In the genomic region with DNA sequence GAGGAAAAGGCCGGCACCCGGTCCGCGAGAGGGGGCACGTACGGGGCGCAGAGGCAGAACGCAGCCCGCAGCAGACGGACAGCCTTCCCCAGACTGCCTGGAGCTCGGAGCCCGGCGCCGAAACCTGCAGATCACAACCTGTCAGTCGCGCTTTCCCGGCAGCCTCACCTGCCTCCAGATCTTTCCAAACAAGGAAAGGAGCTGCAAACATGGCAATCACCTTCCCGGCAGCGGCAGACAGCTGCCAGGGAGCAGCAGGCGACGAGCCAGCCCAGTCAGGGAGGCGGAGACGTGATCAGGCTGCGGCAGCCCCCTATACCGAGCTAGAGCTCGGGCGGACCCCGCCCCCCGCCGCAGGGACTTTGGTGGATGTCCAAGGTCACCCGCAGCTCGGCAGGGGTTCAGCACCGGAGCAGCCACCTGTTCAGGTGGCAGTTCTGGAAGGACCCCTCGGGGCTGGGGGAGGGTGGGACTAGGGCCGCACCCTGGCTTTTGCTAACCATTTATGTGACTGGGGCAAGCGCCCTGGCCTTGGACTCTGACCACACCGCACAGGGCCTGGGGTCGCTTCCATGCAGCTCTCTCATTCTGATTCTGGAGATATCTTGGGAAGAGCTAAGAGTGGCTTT, we compare ENCODE assay signal across 7 cellular contexts.
DNase-seq lines count a peak whose midpoint lies in the region; FAIRE-seq and TF ChIP-seq lines count a peak whose summit lies in the region.

No MANE protein-coding gene starts in this region.

- H4K20me1 ChIP-seq in keratinocyte (ENCODE audit: control insufficient read depth, extremely low read depth, insufficient read depth, low read length): no peaks in the 10 kb centered on the region

- H3K27me3 ChIP-seq in keratinocyte (ENCODE audit: control insufficient read depth, extremely low read depth, insufficient read depth, low read length): peaks cover 5% of the 10 kb centered on the region

- H3K9me3 ChIP-seq in keratinocyte (ENCODE audit: control insufficient read depth, low read depth, low read length): peaks cover 2% of the 10 kb centered on the region

- peak overlapping the region; percentile 92 for H3K4me2 ChIP-seq in keratinocyte (ENCODE audit: control insufficient read depth, extremely low read depth, insufficient read depth, low read depth, low read length)

- TF ChIP-seq CTCF in keratinocyte (optimal IDR thresholded peaks at IDR 0.05 in 1 of 3, IDR thresholded peaks at IDR 0.05 in 1 of 3, conservative IDR thresholded peaks at IDR 0.05 in 1 of 3; ENCODE audit: extremely low read depth in 1 of 3, insufficient read depth in 2 of 3, low read length in 3 of 3): no peak

- peak overlapping the region; percentile 13 to 68 (median 55) for H3K4me3 ChIP-seq in keratinocyte (ENCODE audit: control insufficient read depth in 2 of 3, extremely low read depth in 1 of 3, insufficient read depth in 2 of 3, low read depth in 1 of 3, low read length in 3 of 3)

- peak overlapping the region; percentile 80 for H2AFZ ChIP-seq in keratinocyte (ENCODE audit: control insufficient read depth, low read length)

- H3K9ac ChIP-seq in keratinocyte (ENCODE audit: control insufficient read depth, extremely low read depth, insufficient read depth, low read length): peak overlapping the region; percentile 70

- FAIRE-seq in keratinocyte (lab: Jason Lieb, UNC): no peak

- H3K4me1 ChIP-seq in keratinocyte (ENCODE audit: control insufficient read depth, extremely low read depth, insufficient read depth, low read length): peaks cover 22% of the 10 kb centered on the region

- dilution Hi-C loops in keratinocyte (cut with MboI; ENCODE audit: extremely low pct_ligation_motif_present, low sequenced_read_pairs): no loop called here

- DNase-seq in NCI-H1105 treated with DMSO at 0.1 percent for 48 hours (lab: John Stamatoyannopoulos, UW): peak; percentile 94
- peak; percentile 71 for DNase-seq in astrocyte of the hippocampus (ENCODE audit: low read depth, low spot score)
- DNase-seq in keratinocyte (ENCODE audit: low read depth, low spot score): no peak
- DNase-seq in substantia nigra (lab: John Stamatoyannopoulos, UW): peak in 1 of 49 donors; percentile 56
- no peak for DNase-seq in stimulated activated CD4-positive, alpha-beta T cell treated with anti-CD3 and anti-CD28 coated beads, Interleukin-4, amount 100 ng/mL, for 24 hours
- DNase-seq in activated CD8-positive, alpha-beta memory T cell treated with anti-CD3 and anti-CD28 coated beads for 24 hours: no peak
- no peak for DNase-seq in NCI-H187 treated with DMSO at 0.1 percent for 48 hours (lab: John Stamatoyannopoulos, UW)

- no peaks in the 10 kb centered on the region for H3K9me1 ChIP-seq in keratinocyte (ENCODE audit: control insufficient read depth, extremely low read depth, insufficient read depth, low read length)

- H3K79me2 ChIP-seq in keratinocyte (ENCODE audit: control insufficient read depth, insufficient read depth, low read length): no peaks in the 10 kb centered on the region

- H3K36me3 ChIP-seq in keratinocyte (ENCODE audit: control insufficient read depth in 2 of 2, extremely low read depth in 1 of 2, insufficient read depth in 2 of 2, low read length in 2 of 2): no peaks in the 10 kb centered on the region

- H3K27ac ChIP-seq in keratinocyte (ENCODE audit: control insufficient read depth, insufficient read depth, low read length): peak overlapping the region; percentile 20
- H3K27ac ChIP-seq in substantia nigra (ENCODE audit: low read depth, low read length, poor library complexity, severe bottlenecking): peak overlapping the region; percentile 79

Comparison
In these comparisons a context has a peak if more than half of its experiments do, and no peak if none do; other contexts are left out.
1. DNase-seq: peak in NCI-H1105 treated with DMSO at 0.1 percent for 48 hours (single experiment) and astrocyte of the hippocampus (single experiment); none in keratinocyte (single experiment), stimulated activated CD4-positive, alpha-beta T cell treated with anti-CD3 and anti-CD28 coated beads, Interleukin-4, amount 100 ng/mL, for 24 hours (single experiment), activated CD8-positive, alpha-beta memory T cell treated with anti-CD3 and anti-CD28 coated beads for 24 hours (single experiment) and NCI-H187 treated with DMSO at 0.1 percent for 48 hours (single experiment).